In genomic region chr11:39673994-39674393, GRCh38 we compare ENCODE assay signal across 7 cellular contexts.
"Had no signal": no experiment of that assay in that cellular context is flagged by ENCODE, and none has a peak within 500 bp of the region (broad histone marks: within the 10 kb centered on the region; RNA-seq: fewer than 3 reads in every experiment).

No MANE protein-coding gene starts in this region.

- H2AFZ ChIP-seq: GM23248, GM23338 had no signal

- H3K36me3 ChIP-seq: HAP-1 had no signal

- H3K4me2 ChIP-seq: GM23338 had no signal

- H3K27ac ChIP-seq: GM23248 had no signal

- DNase-seq: GM23248, GOT3, H9, HCEC 1CT, HFFc6 had no signal

- H3K9ac ChIP-seq: GM23248 had no signal

- H3K4me3 ChIP-seq: GM23248, GM23338, HAP-1 had no signal
